ENCODE assay signal across 26 cellular contexts in the genomic region with DNA sequence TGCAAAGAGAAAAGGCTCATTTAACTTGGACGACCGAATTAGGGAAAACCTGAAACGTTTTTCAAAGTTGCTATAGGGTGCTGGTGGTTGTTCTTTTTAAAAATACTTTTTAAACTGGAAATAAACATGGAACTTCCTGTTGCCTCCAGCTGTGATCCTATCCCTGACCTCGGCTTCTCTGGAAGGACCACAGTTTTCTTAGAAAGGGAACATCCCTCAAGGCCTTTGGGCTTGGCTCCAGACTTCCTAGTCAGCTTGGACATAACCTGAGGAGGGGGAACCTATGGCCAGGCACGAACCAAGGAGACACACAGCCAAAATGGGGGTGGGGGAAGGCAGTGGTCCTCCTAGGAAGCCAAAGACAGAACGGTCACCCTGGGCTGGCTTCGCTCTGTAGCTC. TPM values are rescaled to one million over a fixed set of nuclear protein-coding genes. Genes with fewer than 3 reads are reported as not detected.
"Had no signal": no experiment of that assay in that cellular context is flagged by ENCODE, and none has a peak within 500 bp of the region (broad histone marks: within the 10 kb centered on the region; RNA-seq: fewer than 3 reads in every experiment).

No MANE protein-coding gene starts in this region.

- H3K27ac Mint-ChIP-seq: activated B cell treated with CpG ODN at 0.5 μM for 24 hours; activated CD4-positive, alpha-beta T cell treated with anti-CD3 and anti-CD28 coated beads, Interleukin-2, amount 10 ng/mL, durations not matched to agents 24 days and 14 days; activated CD8-positive, alpha-beta memory T cell treated with anti-CD3 and anti-CD28 coated beads, Interleukin-2, amount 10 ng/mL, durations not matched to agents 7 days and 5 days; activated naive CD8-positive, alpha-beta T cell treated with anti-CD3 and anti-CD28 coated beads, Interleukin-2, amount 50 U/mL, for 24 hours had no signal

- DNase-seq: activated B cell treated with CpG ODN at 0.5 μM for 24 hours; activated CD4-positive, alpha-beta T cell treated with anti-CD3 and anti-CD28 coated beads for 1 hour; activated CD4-positive, alpha-beta T cell treated with anti-CD3 and anti-CD28 coated beads, Interleukin-2, amount 10 ng/mL, durations not matched to agents 24 days and 14 days; activated CD4-positive, alpha-beta T cell treated with anti-CD3 and anti-CD28 coated beads, Interleukin-2, amount 50 U/mL, for 48 hours; activated CD8-positive, alpha-beta memory T cell treated with anti-CD3 and anti-CD28 coated beads, Interleukin-2, amount 10 ng/mL, durations not matched to agents 7 days and 5 days; activated effector memory CD4-positive, alpha-beta T cell treated with anti-CD3 and anti-CD28 coated beads, Interleukin-2, amount 50 U/mL, for 16 hours; activated naive CD4-positive, alpha-beta T cell treated with Interleukin-2 at 50 U/mL for 16 hours; activated naive CD8-positive, alpha-beta T cell treated with anti-CD3 and anti-CD28 coated beads, Interleukin-2, amount 50 U/mL, for 24 hours; activated T-cell treated with anti-CD3 and anti-CD28 coated beads, Interleukin-2, amount 50 U/mL, for 4 hours; amniotic stem cell; body of pancreas; Karpas-422; MM.1S; NCI-H1105 treated with DMSO at 0.1 percent for 48 hours; NCI-H1436 treated with DMSO at 0.1 percent for 48 hours; NCI-H187; NCI-H2081; NCI-H446; NCI-H524; PC-3; SHP77 treated with DMSO at 0.1 percent for 48 hours; T-helper 2 cell; T1000 had no signal

- H3K9me3 ChIP-seq: ascending aorta, body of pancreas had no signal

- H3K27ac ChIP-seq: ascending aorta, body of pancreas had no signal

- H3K4me1 ChIP-seq: body of pancreas had no signal

- H3K27me3 ChIP-seq: ascending aorta, body of pancreas had no signal

- H3K4me3 ChIP-seq: ascending aorta, body of pancreas, K562 had no signal

- H3K36me3 ChIP-seq: ascending aorta had no signal

- ATAC-seq: activated CD8-positive, alpha-beta memory T cell treated with anti-CD3 and anti-CD28 coated beads, Interleukin-2, amount 10 ng/mL, durations not matched to agents 7 days and 5 days; activated naive CD4-positive, alpha-beta T cell treated with anti-CD3 and anti-CD28 coated beads, Interleukin-2, amount 50 U/mL, for 72 hours; activated naive CD8-positive, alpha-beta T cell treated with anti-CD3 and anti-CD28 coated beads, Interleukin-2, amount 50 U/mL, for 24 hours; activated T-cell treated with anti-CD3 and anti-CD28 coated beads, Interleukin-2, amount 50 U/mL, for 4 hours; body of pancreas; K562; PC-3 had no signal

- H3K4me1 Mint-ChIP-seq: activated B cell treated with CpG ODN at 0.5 μM for 24 hours; activated naive CD8-positive, alpha-beta T cell treated with anti-CD3 and anti-CD28 coated beads, Interleukin-2, amount 50 U/mL, for 24 hours had no signal

- H3K27me3 Mint-ChIP-seq: activated B cell treated with CpG ODN at 0.5 μM for 24 hours; activated CD4-positive, alpha-beta T cell treated with anti-CD3 and anti-CD28 coated beads, Interleukin-2, amount 10 ng/mL, durations not matched to agents 24 days and 14 days; activated CD8-positive, alpha-beta memory T cell treated with anti-CD3 and anti-CD28 coated beads, Interleukin-2, amount 10 ng/mL, durations not matched to agents 7 days and 5 days; activated naive CD8-positive, alpha-beta T cell treated with anti-CD3 and anti-CD28 coated beads, Interleukin-2, amount 50 U/mL, for 24 hours had no signal

- H3K4me3 Mint-ChIP-seq: activated B cell treated with CpG ODN at 0.5 μM for 24 hours; activated CD4-positive, alpha-beta T cell treated with anti-CD3 and anti-CD28 coated beads, Interleukin-2, amount 10 ng/mL, durations not matched to agents 24 days and 14 days; activated CD8-positive, alpha-beta memory T cell treated with anti-CD3 and anti-CD28 coated beads, Interleukin-2, amount 10 ng/mL, durations not matched to agents 7 days and 5 days; activated naive CD8-positive, alpha-beta T cell treated with anti-CD3 and anti-CD28 coated beads, Interleukin-2, amount 50 U/mL, for 24 hours; activated T-cell treated with anti-CD3 and anti-CD28 coated beads, Interleukin-2, amount 50 U/mL, for 4 hours had no signal

RNA-seq across cellular contexts. Expression of a gene that starts 57.7 kb away (rescaled TPM):
- total RNA-seq: ascending aorta had no signal
